In genomic region chr10:89019589-89020327, GRCh38 we compare ENCODE assay signal across 16 cellular contexts.
"Had no signal": no experiment of that assay in that cellular context is flagged by ENCODE, and none has a peak within 500 bp of the region (broad histone marks: within the 10 kb centered on the region; RNA-seq: fewer than 3 reads in every experiment).

No MANE protein-coding gene starts in this region.

- H3K27me3 ChIP-seq: dorsolateral prefrontal cortex, foreskin keratinocyte, ovary, right atrium auricular region, tibial nerve had no signal

- H3K4me1 ChIP-seq: psoas muscle, right atrium auricular region had no signal

- H3K27ac ChIP-seq: dorsolateral prefrontal cortex, epithelial cell of prostate, foreskin keratinocyte, ovary, psoas muscle, right atrium auricular region, tibial nerve had no signal

- H3K36me3 ChIP-seq: ovary had no signal

- ATAC-seq: activated CD8-positive, alpha-beta T cell treated with anti-CD3 and anti-CD28 coated beads, Interleukin-2, amount 10 ng/mL, durations not matched to agents 7 days and 5 days; activated naive CD4-positive, alpha-beta T cell treated with anti-CD3 and anti-CD28 coated beads, Interleukin-2, amount 50 U/mL, for 72 hours; foreskin keratinocyte; psoas muscle; T-cell had no signal

- H3K4me3 ChIP-seq: dorsolateral prefrontal cortex, ovary, psoas muscle, right atrium auricular region, tibial nerve had no signal

- H3K27me3 Mint-ChIP-seq: stimulated activated naive CD8-positive, alpha-beta T cell treated with anti-CD3 and anti-CD28 coated beads, Interleukin-15, Interleukin-2, amounts not matched to agents 100 ng/mL and 50 ng/mL, for 24 hours; T-cell had no signal

- DNase-seq: activated CD4-positive, alpha-beta T cell treated with anti-CD3 and anti-CD28 coated beads for 1 hour; activated CD4-positive, alpha-beta T cell treated with anti-CD3 and anti-CD28 coated beads, Interleukin-2, amount 50 U/mL, for 1 hour; activated CD8-positive, alpha-beta T cell treated with anti-CD3 and anti-CD28 coated beads, Interleukin-2, amount 10 ng/mL, durations not matched to agents 7 days and 5 days; central memory CD4-positive, alpha-beta T cell; dorsolateral prefrontal cortex; foreskin keratinocyte; ovary; psoas muscle; stimulated activated CD4-positive, alpha-beta T cell treated with anti-CD3 and anti-CD28 coated beads, Interleukin-4, amount 100 ng/mL, for 24 hours; substantia nigra; T-cell had no signal

- H3K9me3 Mint-ChIP-seq: T-cell had no signal

- H3K27ac Mint-ChIP-seq: activated CD8-positive, alpha-beta T cell treated with anti-CD3 and anti-CD28 coated beads, Interleukin-2, amount 10 ng/mL, durations not matched to agents 7 days and 5 days; activated naive CD4-positive, alpha-beta T cell treated with anti-CD3 and anti-CD28 coated beads, Interleukin-2, amount 50 U/mL, for 72 hours; stimulated activated naive CD8-positive, alpha-beta T cell treated with anti-CD3 and anti-CD28 coated beads, Interleukin-15, Interleukin-2, amounts not matched to agents 100 ng/mL and 50 ng/mL, for 24 hours had no signal

- H3K4me3 Mint-ChIP-seq: activated CD8-positive, alpha-beta T cell treated with anti-CD3 and anti-CD28 coated beads, Interleukin-2, amount 10 ng/mL, durations not matched to agents 7 days and 5 days; stimulated activated naive CD8-positive, alpha-beta T cell treated with anti-CD3 and anti-CD28 coated beads, Interleukin-15, Interleukin-2, amounts not matched to agents 100 ng/mL and 50 ng/mL, for 24 hours; T-cell had no signal

- H3K9me3 ChIP-seq: psoas muscle, tibial nerve had no signal
